ENCODE assay signal across 8 cellular contexts in the genomic region with DNA sequence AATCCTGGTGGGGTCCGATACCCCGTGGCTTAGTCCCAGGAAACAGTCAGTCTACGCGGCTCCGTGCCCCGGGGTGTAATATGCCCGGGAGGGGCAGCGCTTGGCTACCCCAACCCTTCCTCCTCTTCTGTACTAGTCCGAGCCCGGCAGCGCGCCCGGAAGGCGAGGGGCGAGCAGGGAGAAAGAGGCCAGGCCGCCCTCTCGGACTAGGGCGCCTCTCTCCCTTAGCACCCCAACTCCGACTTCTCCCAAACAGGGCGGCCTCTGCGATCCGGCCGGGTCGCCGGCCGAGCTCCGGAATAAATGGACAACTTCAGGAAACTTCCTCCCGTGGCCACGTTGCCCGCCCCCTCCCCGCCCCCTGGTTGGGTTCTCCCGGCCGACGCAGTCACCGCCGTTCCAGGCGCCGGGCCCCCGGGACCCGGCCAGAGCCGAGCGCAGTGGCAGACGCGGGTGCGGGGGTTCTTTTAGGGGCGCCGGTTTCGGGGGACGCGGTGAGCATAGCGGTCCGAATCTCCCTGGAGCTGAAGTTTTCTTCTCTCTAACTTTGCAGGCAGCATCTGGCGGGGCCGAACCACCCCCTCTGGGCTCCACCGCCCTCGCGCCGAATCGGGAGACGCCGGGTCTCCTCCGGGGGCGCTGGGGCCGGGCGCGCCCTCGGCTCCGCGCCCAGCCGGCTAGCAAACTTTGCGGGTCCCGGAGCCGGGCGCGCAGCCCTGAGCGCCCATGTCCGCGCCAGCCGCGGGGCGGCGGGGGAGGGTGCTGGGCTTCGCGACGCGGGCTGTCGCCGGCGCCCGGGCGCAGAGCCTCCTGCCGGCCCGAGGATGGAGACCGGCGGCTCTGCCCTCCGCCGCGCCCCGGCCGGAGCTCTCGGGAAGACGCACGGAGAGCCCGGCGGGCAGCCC. TPM values are rescaled to one million over a fixed set of nuclear protein-coding genes. Genes with fewer than 3 reads are reported as not detected.
A peak's percentile ranks its signal among the peaks of the same experiment; 100 is the strongest.
DNase-seq lines count a peak whose midpoint lies in the region; ATAC-seq and TF ChIP-seq lines count a peak whose summit lies in the region.

A gene with protein sequence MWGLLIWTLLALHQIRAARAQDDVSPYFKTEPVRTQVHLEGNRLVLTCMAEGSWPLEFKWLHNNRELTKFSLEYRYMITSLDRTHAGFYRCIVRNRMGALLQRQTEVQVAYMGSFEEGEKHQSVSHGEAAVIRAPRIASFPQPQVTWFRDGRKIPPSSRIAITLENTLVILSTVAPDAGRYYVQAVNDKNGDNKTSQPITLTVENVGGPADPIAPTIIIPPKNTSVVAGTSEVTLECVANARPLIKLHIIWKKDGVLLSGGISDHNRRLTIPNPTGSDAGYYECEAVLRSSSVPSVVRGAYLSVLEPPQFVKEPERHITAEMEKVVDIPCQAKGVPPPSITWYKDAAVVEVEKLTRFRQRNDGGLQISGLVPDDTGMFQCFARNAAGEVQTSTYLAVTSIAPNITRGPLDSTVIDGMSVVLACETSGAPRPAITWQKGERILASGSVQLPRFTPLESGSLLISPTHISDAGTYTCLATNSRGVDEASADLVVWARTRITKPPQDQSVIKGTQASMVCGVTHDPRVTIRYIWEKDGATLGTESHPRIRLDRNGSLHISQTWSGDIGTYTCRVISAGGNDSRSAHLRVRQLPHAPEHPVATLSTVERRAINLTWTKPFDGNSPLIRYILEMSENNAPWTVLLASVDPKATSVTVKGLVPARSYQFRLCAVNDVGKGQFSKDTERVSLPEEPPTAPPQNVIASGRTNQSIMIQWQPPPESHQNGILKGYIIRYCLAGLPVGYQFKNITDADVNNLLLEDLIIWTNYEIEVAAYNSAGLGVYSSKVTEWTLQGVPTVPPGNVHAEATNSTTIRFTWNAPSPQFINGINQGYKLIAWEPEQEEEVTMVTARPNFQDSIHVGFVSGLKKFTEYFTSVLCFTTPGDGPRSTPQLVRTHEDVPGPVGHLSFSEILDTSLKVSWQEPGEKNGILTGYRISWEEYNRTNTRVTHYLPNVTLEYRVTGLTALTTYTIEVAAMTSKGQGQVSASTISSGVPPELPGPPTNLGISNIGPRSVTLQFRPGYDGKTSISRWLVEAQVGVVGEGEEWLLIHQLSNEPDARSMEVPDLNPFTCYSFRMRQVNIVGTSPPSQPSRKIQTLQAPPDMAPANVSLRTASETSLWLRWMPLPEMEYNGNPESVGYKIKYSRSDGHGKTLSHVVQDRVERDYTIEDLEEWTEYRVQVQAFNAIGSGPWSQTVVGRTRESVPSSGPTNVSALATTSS (N-terminal part only) (minus strand): TSS at position 301 of the 905 bp plus-strand sequence. CDS start 357 bp downstream, outside the sequence.

- H3K4me1 ChIP-seq in smooth muscle cell (ENCODE audit: low read depth): peaks cover 18% of the 10 kb centered on the region

- peak within 1 kb of the TSS; percentile 91 for H2AFZ ChIP-seq in smooth muscle cell (ENCODE audit: low read depth)

- H3K27me3 Mint-ChIP-seq in T-helper 2 cell treated with Interferon-gamma antibody and Interleukin-4, amounts not matched to agents 5 μg/mL and 100 μg/mL, for 36 hours (ENCODE audit: low read depth): peaks cover 66% of the 10 kb centered on the region
- H3K27me3 Mint-ChIP-seq in activated naive CD8-positive, alpha-beta T cell treated with anti-CD3 and anti-CD28 coated beads, Interleukin-2, amount 10 ng/mL, durations not matched to agents 7 days and 5 days: peaks cover 36% of the 10 kb centered on the region

- POLR2A ChIA-PET in activated naive CD8-positive, alpha-beta T cell treated with anti-CD3 and anti-CD28 coated beads, Interleukin-2, amount 10 ng/mL, durations not matched to agents 7 days and 5 days (lab: Charles Lee): interaction anchor here (0.8 to 1.2 kb wide), 2 partner anchors 24 to 53 kb away, joined by 3 to 4 read pairs; no protein-coding TSS in a partner anchor

- peak within 1 kb of the TSS; percentile 74 for H3K4me3 Mint-ChIP-seq in T-helper 2 cell treated with Interferon-gamma antibody and Interleukin-4, amounts not matched to agents 5 μg/mL and 100 μg/mL, for 36 hours
- H3K4me3 Mint-ChIP-seq in activated naive CD8-positive, alpha-beta T cell treated with anti-CD3 and anti-CD28 coated beads, Interleukin-2, amount 10 ng/mL, durations not matched to agents 7 days and 5 days: peak within 1 kb of the TSS; percentile 93

- H3K4me1 Mint-ChIP-seq in T-helper 2 cell treated with Interferon-gamma antibody and Interleukin-4, amounts not matched to agents 5 μg/mL and 100 μg/mL, for 36 hours (ENCODE audit: low read depth): peaks cover 3% of the 10 kb centered on the region
- H3K4me1 Mint-ChIP-seq in activated naive CD8-positive, alpha-beta T cell treated with anti-CD3 and anti-CD28 coated beads, Interleukin-2, amount 10 ng/mL, durations not matched to agents 7 days and 5 days: peaks cover 22% of the 10 kb centered on the region

- ATAC-seq in activated naive CD8-positive, alpha-beta T cell treated with anti-CD3 and anti-CD28 coated beads, Interleukin-2, amount 10 ng/mL, durations not matched to agents 7 days and 5 days (ENCODE audit: low read depth): peak; percentile 32
- no peak for ATAC-seq in HG03159 (IDR thresholded peaks at IDR 0.05; ENCODE audit: unreplicated experiment)

- no peak for DNase-seq in T-helper 2 cell treated with Interferon-gamma antibody and Interleukin-4, amounts not matched to agents 5 μg/mL and 100 μg/mL, for 36 hours (ENCODE audit: low spot score)
- DNase-seq in T-helper 2 cell: no peak
- DNase-seq in activated naive CD8-positive, alpha-beta T cell treated with anti-CD3 and anti-CD28 coated beads, Interleukin-2, amount 10 ng/mL, durations not matched to agents 7 days and 5 days: peak; percentile 62
- DNase-seq in iPS-NIHi11 (ENCODE audit: low spot score): peak; percentile 66
- peak; percentile 27 for DNase-seq in smooth muscle cell (lab: John Stamatoyannopoulos, UW; ENCODE audit: unreplicated experiment)
- DNase-seq in GM19238 (ENCODE audit: insufficient read length, low spot score): no peak
- no peak for DNase-seq in GF-D8 (lab: John Stamatoyannopoulos, UW)

- peak within 1 kb of the TSS; percentile 9 for H3K9ac ChIP-seq in smooth muscle cell (ENCODE audit: low read depth)

- H3K9me3 Mint-ChIP-seq in T-helper 2 cell treated with Interferon-gamma antibody and Interleukin-4, amounts not matched to agents 5 μg/mL and 100 μg/mL, for 36 hours: no peaks in the 10 kb centered on the region
- no peaks in the 10 kb centered on the region for H3K9me3 Mint-ChIP-seq in activated naive CD8-positive, alpha-beta T cell treated with anti-CD3 and anti-CD28 coated beads, Interleukin-2, amount 10 ng/mL, durations not matched to agents 7 days and 5 days

- H3K27me3 ChIP-seq in smooth muscle cell (ENCODE audit: low read depth): peaks cover 5% of the 10 kb centered on the region

- no peak for TF ChIP-seq CTCF in smooth muscle cell (IDR thresholded peaks at IDR 0.05; ENCODE audit: borderline replicate concordance, insufficient read depth, poor library complexity, severe bottlenecking)

- peaks cover 23% of the 10 kb centered on the region for H3K79me2 ChIP-seq in smooth muscle cell (ENCODE audit: low read depth)

- peaks cover 35% of the 10 kb centered on the region for H4K20me1 ChIP-seq in smooth muscle cell (ENCODE audit: low read depth)

- H3K27ac ChIP-seq in smooth muscle cell (ENCODE audit: low read depth): no peak within 1 kb of the TSS

- H3K36me3 ChIP-seq in smooth muscle cell (ENCODE audit: low read depth): no peaks in the 10 kb centered on the region

- H3K36me3 Mint-ChIP-seq in T-helper 2 cell treated with Interferon-gamma antibody and Interleukin-4, amounts not matched to agents 5 μg/mL and 100 μg/mL, for 36 hours (ENCODE audit: low read depth): no peaks in the 10 kb centered on the region
- H3K36me3 Mint-ChIP-seq in activated naive CD8-positive, alpha-beta T cell treated with anti-CD3 and anti-CD28 coated beads, Interleukin-2, amount 10 ng/mL, durations not matched to agents 7 days and 5 days: peaks cover 1% of the 10 kb centered on the region

- peak within 1 kb of the TSS; percentile 93 for H3K4me2 ChIP-seq in smooth muscle cell

- H3K4me3 ChIP-seq in smooth muscle cell: peak within 1 kb of the TSS; percentile 62

- no peak within 1 kb of the TSS for H3K27ac Mint-ChIP-seq in T-helper 2 cell treated with Interferon-gamma antibody and Interleukin-4, amounts not matched to agents 5 μg/mL and 100 μg/mL, for 36 hours
- H3K27ac Mint-ChIP-seq in activated naive CD8-positive, alpha-beta T cell treated with anti-CD3 and anti-CD28 coated beads, Interleukin-2, amount 10 ng/mL, durations not matched to agents 7 days and 5 days: peak within 1 kb of the TSS; percentile 51

- H3K9me3 ChIP-seq in smooth muscle cell (replicated peaks; ENCODE audit: low read depth): no peaks in the 10 kb centered on the region

- under 1% methylated on average over 93 of the region's 105 CpGs for WGBS in smooth muscle cell (ENCODE audit: low lambda C conversion rate)

- H3F3A ChIP-seq in smooth muscle cell (ENCODE audit: low read depth): no peaks in the 10 kb centered on the region

RNA-seq across cellular contexts. Expression of the gene that starts here (rescaled TPM):
- 10 to 100 TPM; 29.3 to 31.1 TPM for total RNA-seq in activated naive CD8-positive, alpha-beta T cell treated with anti-CD3 and anti-CD28 coated beads, Interleukin-2, amount 10 ng/mL, durations not matched to agents 7 days and 5 days
- 6.5 and 7.5 TPM in 2 replicates for total RNA-seq in smooth muscle cell
- 4.6 and 5.7 TPM in 2 replicates for polyA plus RNA-seq in smooth muscle cell

Comparison
In these comparisons a context has a peak if more than half of its experiments do, and no peak if none do; other contexts are left out.
1. DNase-seq: peak in activated naive CD8-positive, alpha-beta T cell treated with anti-CD3 and anti-CD28 coated beads, Interleukin-2, amount 10 ng/mL, durations not matched to agents 7 days and 5 days (single experiment), iPS-NIHi11 (single experiment) and smooth muscle cell (single experiment); none in T-helper 2 cell treated with Interferon-gamma antibody and Interleukin-4, amounts not matched to agents 5 μg/mL and 100 μg/mL, for 36 hours (single experiment), T-helper 2 cell (0 of 5), GM19238 (single experiment) and GF-D8 (single experiment).